1 cellular context compared by ENCODE assay signal in the genomic region with DNA sequence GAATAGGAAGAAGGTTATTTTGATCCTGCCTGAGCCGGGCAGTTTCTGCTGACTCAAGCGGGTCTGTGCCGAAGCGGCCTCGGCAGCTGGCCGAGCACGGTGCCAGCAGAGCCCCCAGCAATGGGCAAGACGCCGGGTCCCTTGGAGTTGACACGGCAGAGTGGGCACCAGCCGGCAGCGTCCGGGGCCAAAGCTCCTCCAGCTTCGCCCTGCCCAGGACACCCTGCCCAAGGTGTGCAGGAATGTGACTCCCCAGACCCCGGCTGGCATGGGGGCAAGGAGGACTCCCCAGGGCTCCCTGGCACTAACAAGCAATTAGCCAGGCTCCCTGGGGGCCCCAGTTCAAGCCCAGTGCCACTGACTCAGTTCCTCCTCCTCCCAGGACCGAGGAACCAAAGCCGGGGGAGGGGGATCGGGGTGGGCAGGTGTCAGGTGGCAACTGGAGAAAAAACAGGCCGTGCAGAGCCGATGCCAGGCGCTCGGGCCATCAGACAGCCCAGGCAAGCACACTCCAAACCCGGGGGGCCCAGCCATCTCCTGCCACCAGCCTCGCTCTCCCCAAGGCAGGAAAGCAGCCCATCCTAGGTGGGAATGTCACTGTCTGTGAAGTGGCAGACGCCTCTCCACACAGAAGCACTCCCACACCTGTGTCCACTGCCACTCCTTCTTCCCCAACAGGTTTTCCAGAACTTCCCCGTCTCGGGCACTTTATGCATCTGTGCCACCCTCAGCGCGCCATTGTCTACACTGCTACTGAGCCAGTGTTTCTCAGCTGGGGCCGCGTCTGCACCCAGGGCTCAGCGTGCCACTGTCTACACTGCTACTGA.
TF ChIP-seq lines count a peak whose summit lies in the region.

No MANE protein-coding gene starts in this region.

TF ChIP-seq in GM23338, 12 proteins besides CTCF, POLR2A, EP300 and RAD21 (continued from another document):
- TF ChIP-seq, protein P1, sequence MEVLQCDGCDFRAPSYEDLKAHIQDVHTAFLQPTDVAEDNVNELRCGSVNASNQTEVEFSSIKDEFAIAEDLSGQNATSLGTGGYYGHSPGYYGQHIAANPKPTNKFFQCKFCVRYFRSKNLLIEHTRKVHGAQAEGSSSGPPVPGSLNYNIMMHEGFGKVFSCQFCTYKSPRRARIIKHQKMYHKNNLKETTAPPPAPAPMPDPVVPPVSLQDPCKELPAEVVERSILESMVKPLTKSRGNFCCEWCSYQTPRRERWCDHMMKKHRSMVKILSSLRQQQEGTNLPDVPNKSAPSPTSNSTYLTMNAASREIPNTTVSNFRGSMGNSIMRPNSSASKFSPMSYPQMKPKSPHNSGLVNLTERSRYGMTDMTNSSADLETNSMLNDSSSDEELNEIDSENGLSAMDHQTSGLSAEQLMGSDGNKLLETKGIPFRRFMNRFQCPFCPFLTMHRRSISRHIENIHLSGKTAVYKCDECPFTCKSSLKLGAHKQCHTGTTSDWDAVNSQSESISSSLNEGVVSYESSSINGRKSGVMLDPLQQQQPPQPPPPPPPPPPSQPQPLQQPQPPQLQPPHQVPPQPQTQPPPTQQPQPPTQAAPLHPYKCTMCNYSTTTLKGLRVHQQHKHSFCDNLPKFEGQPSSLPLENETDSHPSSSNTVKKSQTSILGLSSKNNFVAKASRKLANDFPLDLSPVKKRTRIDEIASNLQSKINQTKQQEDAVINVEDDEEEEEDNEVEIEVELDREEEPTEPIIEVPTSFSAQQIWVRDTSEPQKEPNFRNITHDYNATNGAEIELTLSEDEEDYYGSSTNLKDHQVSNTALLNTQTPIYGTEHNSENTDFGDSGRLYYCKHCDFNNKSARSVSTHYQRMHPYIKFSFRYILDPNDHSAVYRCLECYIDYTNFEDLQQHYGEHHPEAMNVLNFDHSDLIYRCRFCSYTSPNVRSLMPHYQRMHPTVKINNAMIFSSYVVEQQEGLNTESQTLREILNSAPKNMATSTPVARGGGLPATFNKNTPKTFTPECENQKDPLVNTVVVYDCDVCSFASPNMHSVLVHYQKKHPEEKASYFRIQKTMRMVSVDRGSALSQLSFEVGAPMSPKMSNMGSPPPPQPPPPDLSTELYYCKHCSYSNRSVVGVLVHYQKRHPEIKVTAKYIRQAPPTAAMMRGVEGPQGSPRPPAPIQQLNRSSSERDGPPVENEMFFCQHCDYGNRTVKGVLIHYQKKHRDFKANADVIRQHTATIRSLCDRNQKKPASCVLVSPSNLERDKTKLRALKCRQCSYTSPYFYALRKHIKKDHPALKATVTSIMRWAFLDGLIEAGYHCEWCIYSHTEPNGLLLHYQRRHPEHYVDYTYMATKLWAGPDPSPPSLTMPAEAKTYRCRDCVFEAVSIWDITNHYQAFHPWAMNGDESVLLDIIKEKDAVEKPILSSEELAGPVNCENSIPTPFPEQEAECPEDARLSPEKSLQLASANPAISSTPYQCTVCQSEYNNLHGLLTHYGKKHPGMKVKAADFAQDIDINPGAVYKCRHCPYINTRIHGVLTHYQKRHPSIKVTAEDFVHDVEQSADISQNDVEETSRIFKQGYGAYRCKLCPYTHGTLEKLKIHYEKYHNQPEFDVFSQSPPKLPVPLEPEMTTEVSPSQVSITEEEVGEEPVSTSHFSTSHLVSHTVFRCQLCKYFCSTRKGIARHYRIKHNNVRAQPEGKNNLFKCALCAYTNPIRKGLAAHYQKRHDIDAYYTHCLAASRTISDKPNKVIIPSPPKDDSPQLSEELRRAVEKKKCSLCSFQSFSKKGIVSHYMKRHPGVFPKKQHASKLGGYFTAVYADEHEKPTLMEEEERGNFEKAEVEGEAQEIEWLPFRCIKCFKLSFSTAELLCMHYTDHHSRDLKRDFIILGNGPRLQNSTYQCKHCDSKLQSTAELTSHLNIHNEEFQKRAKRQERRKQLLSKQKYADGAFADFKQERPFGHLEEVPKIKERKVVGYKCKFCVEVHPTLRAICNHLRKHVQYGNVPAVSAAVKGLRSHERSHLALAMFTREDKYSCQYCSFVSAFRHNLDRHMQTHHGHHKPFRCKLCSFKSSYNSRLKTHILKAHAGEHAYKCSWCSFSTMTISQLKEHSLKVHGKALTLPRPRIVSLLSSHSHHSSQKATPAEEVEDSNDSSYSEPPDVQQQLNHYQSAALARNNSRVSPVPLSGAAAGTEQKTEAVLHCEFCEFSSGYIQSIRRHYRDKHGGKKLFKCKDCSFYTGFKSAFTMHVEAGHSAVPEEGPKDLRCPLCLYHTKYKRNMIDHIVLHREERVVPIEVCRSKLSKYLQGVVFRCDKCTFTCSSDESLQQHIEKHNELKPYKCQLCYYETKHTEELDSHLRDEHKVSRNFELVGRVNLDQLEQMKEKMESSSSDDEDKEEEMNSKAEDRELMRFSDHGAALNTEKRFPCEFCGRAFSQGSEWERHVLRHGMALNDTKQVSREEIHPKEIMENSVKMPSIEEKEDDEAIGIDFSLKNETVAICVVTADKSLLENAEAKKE (CRISPR knock-in tag; IDR thresholded peaks at IDR 0.05) = no peak
